8 cellular contexts compared by ENCODE assay signal in the genomic region with DNA sequence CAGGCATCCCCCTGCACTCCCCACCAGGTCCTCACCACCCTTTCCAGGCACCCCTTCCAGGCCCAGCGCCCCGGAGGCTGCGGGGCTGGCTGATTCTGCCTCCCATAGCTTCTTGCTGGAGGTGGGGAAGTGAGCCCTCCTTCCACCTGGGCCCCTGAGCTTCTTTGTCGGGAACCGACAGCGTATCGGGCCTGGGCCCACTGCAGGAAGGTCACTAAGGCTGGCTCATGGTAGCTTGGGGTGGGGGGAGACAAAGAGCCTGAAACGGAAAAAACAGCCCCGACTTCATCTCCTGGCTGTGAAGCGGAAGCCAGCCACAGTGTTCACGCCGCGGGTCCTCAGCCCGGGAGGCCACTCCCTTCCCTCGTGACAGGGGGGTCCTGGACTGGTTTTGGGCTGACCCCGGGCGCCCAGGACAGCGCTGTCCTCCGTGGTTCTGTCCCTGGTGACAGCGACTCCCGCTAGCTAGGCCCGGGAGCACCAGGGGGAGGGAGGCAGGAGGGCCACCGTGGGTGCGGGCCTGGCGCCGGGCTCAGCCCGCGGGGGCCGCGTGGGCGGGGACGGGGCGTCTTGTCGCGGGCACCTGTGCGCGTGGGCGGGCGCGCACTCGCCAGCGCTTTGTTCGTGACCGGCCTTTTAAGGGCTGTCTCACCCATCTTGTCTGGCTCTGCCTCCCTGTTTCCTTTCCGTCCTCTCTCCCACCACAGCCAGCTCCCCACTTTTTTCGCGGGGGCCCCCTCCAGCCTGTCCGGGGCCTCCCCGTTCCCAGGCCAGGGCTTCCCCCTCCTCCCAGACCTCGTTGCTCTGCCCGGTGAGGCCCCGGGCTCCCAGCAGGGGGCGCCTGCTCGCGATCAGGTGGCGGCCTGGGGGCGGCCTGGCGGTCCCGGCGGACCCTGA.
A peak's percentile ranks its signal among the peaks of the same experiment; 100 is the strongest.
DNase-seq lines count a peak whose midpoint lies in the region; ATAC-seq and TF ChIP-seq lines count a peak whose summit lies in the region.

No MANE protein-coding gene starts in this region.

- TF ChIP-seq POLR2A in sigmoid colon (IDR thresholded peaks at IDR 0.05): no peak

- H3K36me3 ChIP-seq in OCI-LY3 (replicated peaks; ENCODE audit: low read depth, low read length) (peaks cover 3% of the 10 kb centered on the region), sigmoid colon (peaks cover 0 to 39% (median 6%) of the 10 kb centered on the region in 4 donors)

- peaks cover 57% of the 10 kb centered on the region for H3K4me1 ChIP-seq in OCI-LY3 (ENCODE audit: low read length)
- peaks cover 2% of the 10 kb centered on the region for H3K4me1 ChIP-seq in right cardiac atrium (ENCODE audit: control insufficient read depth, insufficient read depth, low read length)
- H3K4me1 ChIP-seq in sigmoid colon: peaks cover 0 to 56% (median 44%) of the 10 kb centered on the region in 4 donors

- peak overlapping the region; percentile 92 for H3K27ac Mint-ChIP-seq in activated naive CD8-positive, alpha-beta T cell treated with anti-CD3 and anti-CD28 coated beads, Interleukin-2, amount 50 U/mL, for 24 hours

- H4K20me1 ChIP-seq in OCI-LY3 (ENCODE audit: insufficient read depth, low read length): no peaks in the 10 kb centered on the region

- ATAC-seq in GM18907 (IDR thresholded peaks at IDR 0.05; ENCODE audit: unreplicated experiment) (peak; percentile 35), right cardiac atrium (peak; percentile 64 to 72), HG02763 (IDR thresholded peaks at IDR 0.05; ENCODE audit: unreplicated experiment) (no peak), GM19467 (IDR thresholded peaks at IDR 0.05; ENCODE audit: unreplicated experiment) (no peak)
- ATAC-seq in activated naive CD8-positive, alpha-beta T cell treated with anti-CD3 and anti-CD28 coated beads, Interleukin-2, amount 50 U/mL, for 24 hours: peak; percentile 67

- intact Hi-C loops in right cardiac atrium (cut with DNase I): loop anchor here in 1 of 4 donors (10.0 kb wide), 1 partner anchor 58 kb away; no protein-coding TSS in a partner anchor
- intact Hi-C loops in sigmoid colon (cut with DNase I): loop anchor here (2.0 to 5.0 kb wide), 4 partner anchors 66 to 385 kb away; no protein-coding TSS in a partner anchor

- DNase-seq in activated naive CD8-positive, alpha-beta T cell treated with anti-CD3 and anti-CD28 coated beads, Interleukin-2, amount 50 U/mL, for 24 hours: peak; percentile 92
- DNase-seq in right cardiac atrium: peak; percentile 75 to 93 (median 91)
- DNase-seq in sigmoid colon: peak; percentile 83
- no peak for DNase-seq in NCI-H526 treated with DMSO at 0.1 percent for 48 hours (lab: John Stamatoyannopoulos, UW)

- no peak overlapping the region for H3K27ac ChIP-seq in OCI-LY3 (ENCODE audit: low read length)
- peak overlapping the region; percentile 18 for H3K27ac ChIP-seq in right cardiac atrium (ENCODE audit: low read length)
- H3K27ac ChIP-seq in sigmoid colon: peak overlapping the region; percentile 77 to 93 (median 82)

- H3K4me3 ChIP-seq in OCI-LY3 (ENCODE audit: low read length): no peak overlapping the region
- peak overlapping the region; percentile 24 for H3K4me3 ChIP-seq in right cardiac atrium (ENCODE audit: low read length)
- peak overlapping the region; percentile 17 to 57 (median 50) for H3K4me3 ChIP-seq in sigmoid colon

- peak overlapping the region; percentile 60 for H3K4me3 Mint-ChIP-seq in activated naive CD8-positive, alpha-beta T cell treated with anti-CD3 and anti-CD28 coated beads, Interleukin-2, amount 50 U/mL, for 24 hours

- H3K27me3 ChIP-seq in OCI-LY3 (ENCODE audit: low read depth, low read length): 0 out of 2 replicates have a peak, but pooled peaks cover 3% of the 10 kb centered on the region
- H3K27me3 ChIP-seq in right cardiac atrium (ENCODE audit: control insufficient read depth, insufficient read depth): no peaks in the 10 kb centered on the region
- no peaks in the 10 kb centered on the region for H3K27me3 ChIP-seq in sigmoid colon

- H3K4me1 Mint-ChIP-seq in activated naive CD8-positive, alpha-beta T cell treated with anti-CD3 and anti-CD28 coated beads, Interleukin-2, amount 50 U/mL, for 24 hours: peaks cover 78% of the 10 kb centered on the region

- no peak for TF ChIP-seq EP300 in sigmoid colon (IDR thresholded peaks at IDR 0.05)

- H3K36me3 Mint-ChIP-seq in activated naive CD8-positive, alpha-beta T cell treated with anti-CD3 and anti-CD28 coated beads, Interleukin-2, amount 50 U/mL, for 24 hours (ENCODE audit: low read depth): peaks cover 50% of the 10 kb centered on the region

- H3K79me2 ChIP-seq in OCI-LY3 (ENCODE audit: low read length): no peaks in the 10 kb centered on the region

- H3K27me3 Mint-ChIP-seq in activated naive CD8-positive, alpha-beta T cell treated with anti-CD3 and anti-CD28 coated beads, Interleukin-2, amount 50 U/mL, for 24 hours: no peaks in the 10 kb centered on the region

- no peaks in the 10 kb centered on the region for H3K9me3 Mint-ChIP-seq in activated naive CD8-positive, alpha-beta T cell treated with anti-CD3 and anti-CD28 coated beads, Interleukin-2, amount 50 U/mL, for 24 hours

- TF ChIP-seq CTCF in OCI-LY3 (IDR thresholded peaks at IDR 0.05; ENCODE audit: low read depth, low read length) (peak; percentile 45), sigmoid colon (IDR thresholded peaks at IDR 0.05) (peak; percentile 29 to 93 (median 86))

- no peak overlapping the region for H3K4me2 ChIP-seq in OCI-LY3 (ENCODE audit: low read length)

- H3K9me3 ChIP-seq in OCI-LY3 (ENCODE audit: insufficient read depth, low read length) (no peaks in the 10 kb centered on the region), right cardiac atrium (ENCODE audit: control insufficient read depth, low read length) (no peaks in the 10 kb centered on the region), sigmoid colon (no peaks in the 10 kb centered on the region)

- no peak overlapping the region for H2AFZ ChIP-seq in OCI-LY3 (ENCODE audit: low read depth, low read length)

- H3K9ac ChIP-seq in OCI-LY3 (ENCODE audit: low read length): no peak overlapping the region

- 22% methylated on average over 60 of the region's 60 CpGs for WGBS in right cardiac atrium
- WGBS in sigmoid colon, 2 donors: 33 to 78% methylated on average over 60 of the region's 60 CpGs

Comparison
In these comparisons a context has a peak if more than half of its experiments do, and no peak if none do; other contexts are left out.
1. ATAC-seq: peak in GM18907 (single experiment), activated naive CD8-positive, alpha-beta T cell treated with anti-CD3 and anti-CD28 coated beads, Interleukin-2, amount 50 U/mL, for 24 hours (single experiment) and right cardiac atrium (2 of 2); none in HG02763 (single experiment) and GM19467 (single experiment).